In genomic region chr13:46289260-46289955, GRCh38 we compare ENCODE assay signal across 12 cellular contexts.
A peak's percentile ranks its signal among the peaks of the same experiment; 100 is the strongest.
DNase-seq lines count a peak whose midpoint lies in the region; ATAC-seq and TF ChIP-seq lines count a peak whose summit lies in the region.
"Had no signal": no experiment of that assay in that cellular context is flagged by ENCODE, and none has a peak within 500 bp of the region (broad histone marks: within the 10 kb centered on the region; RNA-seq: fewer than 3 reads in every experiment).

No MANE protein-coding gene starts in this region.

- H3K9me3 ChIP-seq in CD8-positive, alpha-beta T cell (ENCODE audit: low read length): no peaks in the 10 kb centered on the region
- H3K9me3 ChIP-seq in HCT116 (ENCODE audit: control insufficient read depth in 1 of 2, insufficient read depth in 1 of 2, low read depth in 1 of 2, low read length in 2 of 2) (no peaks in the 10 kb centered on the region), Panc1 (ENCODE audit: control insufficient read depth, insufficient read depth, low read depth, low read length) (no peaks in the 10 kb centered on the region)

- H3K4me1 Mint-ChIP-seq in CD8-positive, alpha-beta T cell (ENCODE audit: low read depth): peaks cover 24% of the 10 kb centered on the region
- H3K4me1 Mint-ChIP-seq: B cell had no signal

- RAD21 ChIA-PET in HCT116 (lab: Charles Lee; ENCODE audit: low non-redundant PET in 1 of 2, low total read pairs in 2 of 2, uncharacterized antibody in 2 of 2, unreplicated experiment in 2 of 2): no interaction called here

- peak; percentile 17 for TF ChIP-seq CTCF in CD8-positive, alpha-beta T cell (IDR thresholded peaks at IDR 0.05)
- TF ChIP-seq CTCF in HCT116 (IDR thresholded peaks at IDR 0.05 in 2 of 3, conservative IDR thresholded peaks at IDR 0.05 in 1 of 3; ENCODE audit: borderline replicate concordance in 1 of 3, insufficient read depth in 1 of 3, low read depth in 2 of 3, low read length in 2 of 3): no peak
- peak; percentile 32 for TF ChIP-seq CTCF in Panc1 (IDR thresholded peaks at IDR 0.05)

- no peak for TF ChIP-seq RAD21 in HCT116 (IDR thresholded peaks at IDR 0.05; ENCODE audit: low read depth)

- H3K27ac ChIP-seq in CD8-positive, alpha-beta T cell (ENCODE audit: low read depth, low read length): no peak overlapping the region
- H3K27ac ChIP-seq in HCT116 (ENCODE audit: low read depth, low read length) (no peak overlapping the region), Panc1 (ENCODE audit: low read length) (no peak overlapping the region)

- POLR2A ChIA-PET in CD8-positive, alpha-beta T cell (lab: Charles Lee): interaction anchor here (0.8 kb wide), 1 partner anchor 130 kb away, joined by 3 read pairs; no protein-coding TSS in a partner anchor
- POLR2A ChIA-PET in HCT116 (lab: Charles Lee): interaction anchor here (1.1 kb wide), 1 partner anchor 15 kb away, joined by 4 read pairs; no protein-coding TSS in a partner anchor
- POLR2A ChIA-PET in Panc1 (lab: Charles Lee): no interaction called here

- TF ChIP-seq POLR2A in HCT116 (IDR thresholded peaks at IDR 0.05; ENCODE audit: borderline replicate concordance, extremely low read depth, insufficient read depth, insufficient read length): no peak

- H3K36me3 Mint-ChIP-seq in CD8-positive, alpha-beta T cell: no peaks in the 10 kb centered on the region

- no peaks in the 10 kb centered on the region for H3K79me2 ChIP-seq in HCT116 (ENCODE audit: insufficient read depth, low read length)

- no peak overlapping the region for H3K4me3 Mint-ChIP-seq in CD8-positive, alpha-beta T cell
- H3K4me3 Mint-ChIP-seq: activated CD4-positive, alpha-beta T cell treated with anti-CD3 and anti-CD28 coated beads, Interleukin-2, amount 10 ng/mL, durations not matched to agents 24 days and 14 days; activated naive CD8-positive, alpha-beta T cell treated with anti-CD3 and anti-CD28 coated beads, Interleukin-2, amount 50 U/mL, for 24 hours; B cell had no signal

- no peak overlapping the region for H3K9ac ChIP-seq in HCT116 (ENCODE audit: low read length)

- intact Hi-C loops in CD8-positive, alpha-beta T cell (cut with DNase I, micrococcal nuclease): loop anchor here (1.0 to 5.0 kb wide), 4 partner anchors 29 to 163 kb away; partner anchors contain the start of gene LRRC63 (in 1 of the 2)
- intact Hi-C loops in HCT116 (cut with micrococcal nuclease) (loop anchor here (10.0 kb wide), 1 partner anchor 125 kb away; no protein-coding TSS in a partner anchor), Panc1 (cut with micrococcal nuclease; ENCODE audit: unreplicated experiment) (no loop called here)

- in situ Hi-C loops in Panc1 (cut with HindIII; ENCODE audit: low pct_unique_long_range_greater_than_20kb, low sequenced_read_pairs): no loop called here

- peaks cover 11% of the 10 kb centered on the region for H3K4me1 ChIP-seq in CD8-positive, alpha-beta T cell (ENCODE audit: insufficient read depth, low read length)
- H3K4me1 ChIP-seq in HCT116 (ENCODE audit: control insufficient read depth in 1 of 2, insufficient read depth in 2 of 2, low read length in 2 of 2) (no peaks in the 10 kb centered on the region), Panc1 (ENCODE audit: control insufficient read depth, insufficient read depth, low read length) (no peaks in the 10 kb centered on the region)

- no peaks in the 10 kb centered on the region for H3K36me3 ChIP-seq in CD8-positive, alpha-beta T cell (ENCODE audit: insufficient read depth, low read length)
- H3K36me3 ChIP-seq in HCT116 (ENCODE audit: control insufficient read depth in 1 of 2, insufficient read depth in 2 of 2, low read length in 2 of 2) (no peaks in the 10 kb centered on the region), Panc1 (ENCODE audit: control insufficient read depth, insufficient read depth, low read length) (no peaks in the 10 kb centered on the region)

- no peaks in the 10 kb centered on the region for H3K9me2 ChIP-seq in HCT116 (ENCODE audit: insufficient read depth)

- DNase-seq in CD8-positive, alpha-beta T cell: no peak
- DNase-seq in HCT116 (ENCODE audit: low read depth, low spot score): no peak
- no peak for DNase-seq in Panc1 (ENCODE audit: low read depth, low spot score)
- no peak for DNase-seq in left lobe of liver (ENCODE audit: low spot score)
- DNase-seq in NCI-H187 (lab: John Stamatoyannopoulos, UW): no peak
- DNase-seq in hypothalamus (lab: John Stamatoyannopoulos, UW): no peak
- no peak for DNase-seq in activated naive CD4-positive, alpha-beta T cell treated with anti-CD3 and anti-CD28 coated beads, Interleukin-2, amount 50 U/mL, for 16 hours
- DNase-seq: activated naive CD8-positive, alpha-beta T cell treated with anti-CD3 and anti-CD28 coated beads, Interleukin-2, amount 50 U/mL, for 24 hours; NCI-H510A had no signal

- no peaks in the 10 kb centered on the region for H4K20me1 ChIP-seq in HCT116 (ENCODE audit: insufficient read depth)

- H2AFZ ChIP-seq in HCT116 (ENCODE audit: low read depth, low read length, poor library complexity, severe bottlenecking): peak overlapping the region; percentile 10

- BruUV-seq in HCT116 (replicated peaks; lab: Mats Ljungman, UMichigan) (no TSS peak), Panc1 (replicated peaks; lab: Mats Ljungman, UMichigan) (no TSS peak)

- H3K4me2 ChIP-seq in HCT116 (ENCODE audit: low read length): no peak overlapping the region

- H3K27me3 Mint-ChIP-seq in CD8-positive, alpha-beta T cell (ENCODE audit: low read depth): no peaks in the 10 kb centered on the region
- H3K27me3 Mint-ChIP-seq: activated CD4-positive, alpha-beta T cell treated with anti-CD3 and anti-CD28 coated beads, Interleukin-2, amount 10 ng/mL, durations not matched to agents 24 days and 14 days; activated naive CD8-positive, alpha-beta T cell treated with anti-CD3 and anti-CD28 coated beads, Interleukin-2, amount 50 U/mL, for 24 hours; B cell had no signal

- no peak overlapping the region for H3K27ac Mint-ChIP-seq in CD8-positive, alpha-beta T cell
- H3K27ac Mint-ChIP-seq: activated CD4-positive, alpha-beta T cell treated with anti-CD3 and anti-CD28 coated beads, Interleukin-2, amount 10 ng/mL, durations not matched to agents 24 days and 14 days; activated naive CD8-positive, alpha-beta T cell treated with anti-CD3 and anti-CD28 coated beads, Interleukin-2, amount 50 U/mL, for 24 hours; B cell had no signal

- no peak for ATAC-seq in CD8-positive, alpha-beta T cell
- ATAC-seq in HCT116 (peak; percentile 31; the same call in 1 of the 2 replicates), Panc1 (no peak), left lobe of liver (peak; percentile 47), GM18873 (IDR thresholded peaks at IDR 0.05; ENCODE audit: low FRiP score, unreplicated experiment) (no peak)

- no peak overlapping the region for H3K4me3 ChIP-seq in CD8-positive, alpha-beta T cell (ENCODE audit: low read depth, low read length)
- H3K4me3 ChIP-seq in HCT116 (replicated peaks in 1 of 2; ENCODE audit: low read depth in 1 of 2, low read length in 2 of 2) (no peak overlapping the region), Panc1 (ENCODE audit: low read depth in 2 of 2, low read length in 2 of 2) (no peak overlapping the region)

- no peaks in the 10 kb centered on the region for H3K9me3 Mint-ChIP-seq in CD8-positive, alpha-beta T cell
- H3K9me3 Mint-ChIP-seq: activated CD4-positive, alpha-beta T cell treated with anti-CD3 and anti-CD28 coated beads, Interleukin-2, amount 10 ng/mL, durations not matched to agents 24 days and 14 days; activated naive CD8-positive, alpha-beta T cell treated with anti-CD3 and anti-CD28 coated beads, Interleukin-2, amount 50 U/mL, for 24 hours had no signal

- CTCF ChIA-PET in CD8-positive, alpha-beta T cell (lab: Charles Lee): interaction anchor here (0.7 to 10.7 kb wide), 21 partner anchors 10 to 169 kb away, joined by 3 to 97 read pairs (median 6); partner anchors contain the start of gene LCP1
- CTCF ChIA-PET in HCT116 (lab: Charles Lee): interaction anchor here (0.9 to 3.3 kb wide), 4 partner anchors 11 to 163 kb away, joined by 3 to 11 read pairs (median 5); no protein-coding TSS in a partner anchor
- CTCF ChIA-PET in Panc1 (lab: Charles Lee): no interaction called here

- H3K27me3 ChIP-seq in CD8-positive, alpha-beta T cell (ENCODE audit: insufficient read depth, low read length): no peaks in the 10 kb centered on the region
- H3K27me3 ChIP-seq in HCT116 (ENCODE audit: insufficient read depth, low read length) (no peaks in the 10 kb centered on the region), Panc1 (ENCODE audit: control insufficient read depth, insufficient read depth, low read length) (no peaks in the 10 kb centered on the region)

TF ChIP-seq in HCT116, 20 proteins besides CTCF, POLR2A, EP300 and RAD21 (continues in another document):
- TF ChIP-seq YY1 (IDR thresholded peaks at IDR 0.05; ENCODE audit: extremely low read depth, insufficient replicate concordance, low read depth, low read length) (no peak), EZH2phosphoT487 (IDR thresholded peaks at IDR 0.05; ENCODE audit: borderline replicate concordance) (no peak), TCF7L2 (IDR thresholded peaks at IDR 0.05; ENCODE audit: borderline replicate concordance, extremely low read depth, insufficient read depth, insufficient read length) (no peak), ATF3 (IDR thresholded peaks at IDR 0.05) (no peak), SRF (IDR thresholded peaks at IDR 0.05; ENCODE audit: low read depth) (no peak), ELF1 (IDR thresholded peaks at IDR 0.05; ENCODE audit: borderline replicate concordance, low read depth) (no peak)

Comparison
In these comparisons a context has a peak if more than half of its experiments do, and no peak if none do; other contexts are left out.
1. ATAC-seq: peak in HCT116 (single experiment) and left lobe of liver (single experiment); none in CD8-positive, alpha-beta T cell (single experiment), Panc1 (single experiment) and GM18873 (single experiment).
2. CTCF ChIP-seq: peak in CD8-positive, alpha-beta T cell (single experiment) and Panc1 (single experiment); none in HCT116 (0 of 3).